ENCODE assay signal across 1 cellular context in genomic region chr17:67517335-67517734, GRCh38.
TF ChIP-seq lines count a peak whose summit lies in the region.

No MANE protein-coding gene starts in this region.

TF ChIP-seq in GM12878, 131 proteins besides CTCF, POLR2A, EP300 and RAD21 (continued from another document):
- no peak for TF ChIP-seq EZH2 (IDR thresholded peaks at IDR 0.05; ENCODE audit: borderline replicate concordance, control insufficient read depth, low read depth, low read length)
- peak; percentile 94 for TF ChIP-seq ZNF24 (IDR thresholded peaks at IDR 0.05)
- no peak for TF ChIP-seq TCF12 (IDR thresholded peaks at IDR 0.05; ENCODE audit: low read depth, low read length)
- no peak for TF ChIP-seq IKZF1 (conservative IDR thresholded peaks at IDR 0.05)
- TF ChIP-seq, protein P1, sequence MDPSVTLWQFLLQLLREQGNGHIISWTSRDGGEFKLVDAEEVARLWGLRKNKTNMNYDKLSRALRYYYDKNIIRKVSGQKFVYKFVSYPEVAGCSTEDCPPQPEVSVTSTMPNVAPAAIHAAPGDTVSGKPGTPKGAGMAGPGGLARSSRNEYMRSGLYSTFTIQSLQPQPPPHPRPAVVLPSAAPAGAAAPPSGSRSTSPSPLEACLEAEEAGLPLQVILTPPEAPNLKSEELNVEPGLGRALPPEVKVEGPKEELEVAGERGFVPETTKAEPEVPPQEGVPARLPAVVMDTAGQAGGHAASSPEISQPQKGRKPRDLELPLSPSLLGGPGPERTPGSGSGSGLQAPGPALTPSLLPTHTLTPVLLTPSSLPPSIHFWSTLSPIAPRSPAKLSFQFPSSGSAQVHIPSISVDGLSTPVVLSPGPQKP (IDR thresholded peaks at IDR 0.05; ENCODE audit: low read depth, low read length), result no peak
- TF ChIP-seq, protein P2, sequence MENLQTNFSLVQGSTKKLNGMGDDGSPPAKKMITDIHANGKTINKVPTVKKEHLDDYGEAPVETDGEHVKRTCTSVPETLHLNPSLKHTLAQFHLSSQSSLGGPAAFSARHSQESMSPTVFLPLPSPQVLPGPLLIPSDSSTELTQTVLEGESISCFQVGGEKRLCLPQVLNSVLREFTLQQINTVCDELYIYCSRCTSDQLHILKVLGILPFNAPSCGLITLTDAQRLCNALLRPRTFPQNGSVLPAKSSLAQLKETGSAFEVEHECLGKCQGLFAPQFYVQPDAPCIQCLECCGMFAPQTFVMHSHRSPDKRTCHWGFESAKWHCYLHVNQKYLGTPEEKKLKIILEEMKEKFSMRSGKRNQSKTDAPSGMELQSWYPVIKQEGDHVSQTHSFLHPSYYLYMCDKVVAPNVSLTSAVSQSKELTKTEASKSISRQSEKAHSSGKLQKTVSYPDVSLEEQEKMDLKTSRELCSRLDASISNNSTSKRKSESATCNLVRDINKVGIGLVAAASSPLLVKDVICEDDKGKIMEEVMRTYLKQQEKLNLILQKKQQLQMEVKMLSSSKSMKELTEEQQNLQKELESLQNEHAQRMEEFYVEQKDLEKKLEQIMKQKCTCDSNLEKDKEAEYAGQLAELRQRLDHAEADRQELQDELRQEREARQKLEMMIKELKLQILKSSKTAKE (IDR thresholded peaks at IDR 0.05; ENCODE audit: low read depth, poor library complexity, severe bottlenecking), result no peak
- no peak for TF ChIP-seq POLR2AphosphoS5 (IDR thresholded peaks at IDR 0.05; ENCODE audit: low read length)
- TF ChIP-seq RBBP5 (conservative IDR thresholded peaks at IDR 0.05), result no peak
- TF ChIP-seq LARP7 (IDR thresholded peaks at IDR 0.05), result no peak
- TF ChIP-seq RUNX3 (IDR thresholded peaks at IDR 0.05; ENCODE audit: low read length), result 0 out of 2 replicates have a peak, but pooled peaks have one; percentile 20
- TF ChIP-seq ZNF622 (IDR thresholded peaks at IDR 0.05), result no peak
TF ChIP-seq in GM12878: peak in this region for 2.
